Comparison of ENCODE assay signal across 8 cellular contexts in genomic region chr6:43516367-43516696, GRCh38. TPM values are rescaled to one million over a fixed set of nuclear protein-coding genes. Genes with fewer than 3 reads are reported as not detected.
DNase-seq lines count a peak whose midpoint lies in the region; ATAC-seq and TF ChIP-seq lines count a peak whose summit lies in the region.

No MANE protein-coding gene starts in this region.

- CTCF ChIA-PET in activated CD4-positive, alpha-beta memory T cell treated with anti-CD3 and anti-CD28 coated beads, Interleukin-2, amount 10 ng/mL, durations not matched to agents 7 days and 5 days (lab: Charles Lee): interaction anchor here (0.6 to 7.2 kb wide), 4 partner anchors 10 to 288 kb away, joined by 3 to 43 read pairs (median 4); partner anchors contain the start of gene DNPH1

- peaks cover 68% of the 10 kb centered on the region for H3K36me3 ChIP-seq in SJSA1
- peaks cover 62% of the 10 kb centered on the region for H3K36me3 ChIP-seq in right atrium auricular region
- H3K36me3 ChIP-seq in skeletal muscle tissue (ENCODE audit: control insufficient read depth in 3 of 3, insufficient read depth in 3 of 3, low read length in 3 of 3): peaks cover 55 to 62% (median 58%) of the 10 kb centered on the region in 3 donors

- no peak overlapping the region for H3K4me3 Mint-ChIP-seq in activated CD4-positive, alpha-beta memory T cell treated with anti-CD3 and anti-CD28 coated beads, Interleukin-2, amount 10 ng/mL, durations not matched to agents 7 days and 5 days
- H3K4me3 Mint-ChIP-seq in chondrocyte (ENCODE audit: unreplicated experiment): no peak overlapping the region
- no peak overlapping the region for H3K4me3 Mint-ChIP-seq in activated T-helper 17 cell treated with anti-CD3 and anti-CD28 coated beads, Interleukin-2, amount 50 U/mL, for 72 hours

- peaks cover 44% of the 10 kb centered on the region for H3K36me3 Mint-ChIP-seq in activated CD4-positive, alpha-beta memory T cell treated with anti-CD3 and anti-CD28 coated beads, Interleukin-2, amount 10 ng/mL, durations not matched to agents 7 days and 5 days (ENCODE audit: low read depth)
- peaks cover 38% of the 10 kb centered on the region for H3K36me3 Mint-ChIP-seq in chondrocyte (ENCODE audit: low read depth)
- H3K36me3 Mint-ChIP-seq in activated T-helper 17 cell treated with anti-CD3 and anti-CD28 coated beads, Interleukin-2, amount 50 U/mL, for 72 hours (ENCODE audit: low read depth): no peaks in the 10 kb centered on the region

- TF ChIP-seq POLR2A in erythroblast (IDR thresholded peaks at IDR 0.05; ENCODE audit: low read length): no peak

- no peaks in the 10 kb centered on the region for H3K27me3 ChIP-seq in SJSA1 (replicated peaks)
- H3K27me3 ChIP-seq in right atrium auricular region: no peaks in the 10 kb centered on the region
- no peaks in the 10 kb centered on the region for H3K27me3 ChIP-seq in skeletal muscle tissue (ENCODE audit: control insufficient read depth in 3 of 3, insufficient read depth in 3 of 3, low read length in 3 of 3)

- no peaks in the 10 kb centered on the region for H3K9me3 ChIP-seq in SJSA1 (replicated peaks)
- no peaks in the 10 kb centered on the region for H3K9me3 ChIP-seq in right atrium auricular region
- H3K9me3 ChIP-seq in skeletal muscle tissue (ENCODE audit: control insufficient read depth in 3 of 3, low read length in 3 of 3): no peaks in the 10 kb centered on the region

- no peaks in the 10 kb centered on the region for H3K27me3 Mint-ChIP-seq in activated CD4-positive, alpha-beta memory T cell treated with anti-CD3 and anti-CD28 coated beads, Interleukin-2, amount 10 ng/mL, durations not matched to agents 7 days and 5 days
- H3K27me3 Mint-ChIP-seq in chondrocyte (ENCODE audit: low read depth): no peaks in the 10 kb centered on the region
- H3K27me3 Mint-ChIP-seq in activated T-helper 17 cell treated with anti-CD3 and anti-CD28 coated beads, Interleukin-2, amount 50 U/mL, for 72 hours: no peaks in the 10 kb centered on the region

- H3K9me3 Mint-ChIP-seq in activated CD4-positive, alpha-beta memory T cell treated with anti-CD3 and anti-CD28 coated beads, Interleukin-2, amount 10 ng/mL, durations not matched to agents 7 days and 5 days: no peaks in the 10 kb centered on the region
- no peaks in the 10 kb centered on the region for H3K9me3 Mint-ChIP-seq in chondrocyte (ENCODE audit: low read depth)
- no peaks in the 10 kb centered on the region for H3K9me3 Mint-ChIP-seq in activated T-helper 17 cell treated with anti-CD3 and anti-CD28 coated beads, Interleukin-2, amount 50 U/mL, for 72 hours

- TF ChIP-seq CTCF in right atrium auricular region (IDR thresholded peaks at IDR 0.05): no peak
- no peak for TF ChIP-seq CTCF in chondrocyte (IDR thresholded peaks at IDR 0.05)

- H3K4me1 ChIP-seq in SJSA1 (replicated peaks): peaks cover 17% of the 10 kb centered on the region
- H3K4me1 ChIP-seq in right atrium auricular region: peaks cover 0 to 50% of the 10 kb centered on the region in 2 donors
- H3K4me1 ChIP-seq in skeletal muscle tissue (ENCODE audit: control insufficient read depth in 3 of 3, insufficient read depth in 3 of 3, low read length in 3 of 3): peaks cover 34 to 41% (median 35%) of the 10 kb centered on the region in 3 donors

- DNase-seq in SJSA1 (ENCODE audit: low read depth in 1 of 2, low spot score in 2 of 2): no peak
- DNase-seq in right atrium auricular region (ENCODE audit: low spot score): no peak
- DNase-seq in activated CD4-positive, alpha-beta memory T cell treated with anti-CD3 and anti-CD28 coated beads, Interleukin-2, amount 10 ng/mL, durations not matched to agents 7 days and 5 days: no peak
- no peak for DNase-seq in chondrocyte (ENCODE audit: low spot score)
- DNase-seq in erythroblast (lab: John Stamatoyannopoulos, UW): no peak

- H3K27ac Mint-ChIP-seq in activated CD4-positive, alpha-beta memory T cell treated with anti-CD3 and anti-CD28 coated beads, Interleukin-2, amount 10 ng/mL, durations not matched to agents 7 days and 5 days: no peak overlapping the region
- no peak overlapping the region for H3K27ac Mint-ChIP-seq in chondrocyte (ENCODE audit: unreplicated experiment)
- no peak overlapping the region for H3K27ac Mint-ChIP-seq in activated T-helper 17 cell treated with anti-CD3 and anti-CD28 coated beads, Interleukin-2, amount 50 U/mL, for 72 hours

- H3K4me3 ChIP-seq in SJSA1 (peak overlapping the region; percentile 68), right atrium auricular region (peak overlapping the region; percentile 83 to 91), skeletal muscle tissue (ENCODE audit: low read length in 3 of 3) (peak overlapping the region; percentile 87 to 100 (median 97))

- H3K9ac ChIP-seq in skeletal muscle tissue (ENCODE audit: low read depth in 1 of 3, low read length in 3 of 3): peak overlapping the region; percentile 94 to 95 (median 95)

- POLR2A ChIA-PET in activated CD4-positive, alpha-beta memory T cell treated with anti-CD3 and anti-CD28 coated beads, Interleukin-2, amount 10 ng/mL, durations not matched to agents 7 days and 5 days (lab: Charles Lee): interaction anchor here (0.6 to 2.9 kb wide), 15 partner anchors 9 to 503 kb away, joined by 3 to 31 read pairs (median 6); partner anchors contain the start of genes ABCC10, GTPBP2, POLH and RRP36

- peaks cover 29% of the 10 kb centered on the region for H3K4me1 Mint-ChIP-seq in activated CD4-positive, alpha-beta memory T cell treated with anti-CD3 and anti-CD28 coated beads, Interleukin-2, amount 10 ng/mL, durations not matched to agents 7 days and 5 days
- H3K4me1 Mint-ChIP-seq in chondrocyte (ENCODE audit: low read depth): peaks cover 24% of the 10 kb centered on the region
- H3K4me1 Mint-ChIP-seq in activated T-helper 17 cell treated with anti-CD3 and anti-CD28 coated beads, Interleukin-2, amount 50 U/mL, for 72 hours: peaks cover 22% of the 10 kb centered on the region

- peak; percentile 3 for ATAC-seq in GM19324 (IDR thresholded peaks at IDR 0.05; ENCODE audit: low FRiP score, unreplicated experiment)
- ATAC-seq in activated T-helper 17 cell treated with anti-CD3 and anti-CD28 coated beads, Interleukin-2, amount 50 U/mL, for 72 hours (replicated peaks): no peak

- H3K27ac ChIP-seq in SJSA1 (peak overlapping the region; percentile 30), right atrium auricular region (peak overlapping the region; percentile 87 to 92), skeletal muscle tissue (ENCODE audit: low read depth, low read length) (peak overlapping the region; percentile 86)

RNA-seq across cellular contexts. Expression of gene YIPF3, which starts 0.4 kb away (rescaled TPM):
- 59.2 and 116 TPM in 2 replicates for total RNA-seq in SJSA1 (2014; rRNA removed; shearing (Covaris generic))
- 100 to 1,000 TPM in 1 of 2 donors, 10 to 100 TPM in 1; 84.0 to 103 TPM for total RNA-seq in right atrium auricular region
- total RNA-seq in skeletal muscle tissue: 54.3 TPM
- 10 to 100 TPM; 71.5 to 77.4 TPM for total RNA-seq in activated CD4-positive, alpha-beta memory T cell treated with anti-CD3 and anti-CD28 coated beads, Interleukin-2, amount 10 ng/mL, durations not matched to agents 7 days and 5 days
- 131 to 142 TPM (median 133 TPM) in 3 replicates for total RNA-seq in chondrocyte
- 10 to 100 TPM; 51.5 to 66.7 TPM for total RNA-seq in activated T-helper 17 cell treated with anti-CD3 and anti-CD28 coated beads, Interleukin-2, amount 50 U/mL, for 72 hours

RNA-seq across cellular contexts. Expression of gene POLR1C, which starts 0.6 kb away (rescaled TPM):
- 24.4 and 28.3 TPM in 2 replicates for total RNA-seq in SJSA1 (2014; rRNA removed; shearing (Covaris generic))
- total RNA-seq in right atrium auricular region (10 to 100 TPM; 13.5 to 13.9 TPM), skeletal muscle tissue (21.9 TPM), chondrocyte (19.3 to 28.2 TPM (median 20.1 TPM) in 3 replicates)
- 10 to 100 TPM; 24.1 to 24.3 TPM for total RNA-seq in activated CD4-positive, alpha-beta memory T cell treated with anti-CD3 and anti-CD28 coated beads, Interleukin-2, amount 10 ng/mL, durations not matched to agents 7 days and 5 days
- total RNA-seq in activated T-helper 17 cell treated with anti-CD3 and anti-CD28 coated beads, Interleukin-2, amount 50 U/mL, for 72 hours: 10 to 100 TPM; 30.1 to 67.8 TPM

RNA-seq across cellular contexts. Expression of gene LRRC73, which starts 6.2 kb away (rescaled TPM):
- not detected in 2 replicates for total RNA-seq in SJSA1 (2014; rRNA removed; shearing (Covaris generic))
- total RNA-seq in right atrium auricular region: under 1 TPM; 0.41 to 0.90 TPM
- total RNA-seq in skeletal muscle tissue: 0.52 TPM
- under 1 TPM; 0.23 to 0.25 TPM for total RNA-seq in activated CD4-positive, alpha-beta memory T cell treated with anti-CD3 and anti-CD28 coated beads, Interleukin-2, amount 10 ng/mL, durations not matched to agents 7 days and 5 days
- total RNA-seq in chondrocyte: 0.24 to 0.62 TPM (median 0.49 TPM) in 3 replicates
- total RNA-seq in activated T-helper 17 cell treated with anti-CD3 and anti-CD28 coated beads, Interleukin-2, amount 50 U/mL, for 72 hours: under 1 TPM; 0.26 to 0.35 TPM

RNA-seq across cellular contexts. Expression of gene TJAP1, which starts 39.0 kb away (rescaled TPM):
- total RNA-seq in SJSA1 (2014; rRNA removed; shearing (Covaris generic)): 18.5 and 24.8 TPM in 2 replicates
- 10 to 100 TPM; 15.8 to 22.0 TPM for total RNA-seq in right atrium auricular region
- 7.8 TPM for total RNA-seq in skeletal muscle tissue
- 10 to 100 TPM; 34.7 to 36.6 TPM for total RNA-seq in activated CD4-positive, alpha-beta memory T cell treated with anti-CD3 and anti-CD28 coated beads, Interleukin-2, amount 10 ng/mL, durations not matched to agents 7 days and 5 days
- total RNA-seq in chondrocyte: 27.7 to 35.3 TPM (median 31.0 TPM) in 3 replicates
- total RNA-seq in activated T-helper 17 cell treated with anti-CD3 and anti-CD28 coated beads, Interleukin-2, amount 50 U/mL, for 72 hours: 10 to 100 TPM; 37.8 to 38.4 TPM

RNA-seq across cellular contexts. Expression of gene XPO5, which starts 59.5 kb away (rescaled TPM):
- 35.8 and 81.8 TPM in 2 replicates for total RNA-seq in SJSA1 (2014; rRNA removed; shearing (Covaris generic))
- 10 to 100 TPM in 1 of 2 donors, 1 to 10 TPM in 1; 8.8 to 11.8 TPM for total RNA-seq in right atrium auricular region
- total RNA-seq in skeletal muscle tissue: 35.0 TPM
- 10 to 100 TPM; 62.5 to 78.5 TPM for total RNA-seq in activated CD4-positive, alpha-beta memory T cell treated with anti-CD3 and anti-CD28 coated beads, Interleukin-2, amount 10 ng/mL, durations not matched to agents 7 days and 5 days
- total RNA-seq in chondrocyte: 32.4 to 42.7 TPM (median 38.7 TPM) in 3 replicates
- total RNA-seq in activated T-helper 17 cell treated with anti-CD3 and anti-CD28 coated beads, Interleukin-2, amount 50 U/mL, for 72 hours: 100 to 1,000 TPM in 1 of 2 donors, 10 to 100 TPM in 1; 67.3 to 109 TPM

Comparison
In these comparisons a context has a peak if more than half of its experiments do, and no peak if none do; other contexts are left out.
1. H3K27ac ChIP-seq: peak in every context shown above with its lines; median percentile 90 in right atrium auricular region; 86 in skeletal muscle tissue; 30 in SJSA1.